17 cellular contexts compared by ENCODE assay signal in the genomic region with DNA sequence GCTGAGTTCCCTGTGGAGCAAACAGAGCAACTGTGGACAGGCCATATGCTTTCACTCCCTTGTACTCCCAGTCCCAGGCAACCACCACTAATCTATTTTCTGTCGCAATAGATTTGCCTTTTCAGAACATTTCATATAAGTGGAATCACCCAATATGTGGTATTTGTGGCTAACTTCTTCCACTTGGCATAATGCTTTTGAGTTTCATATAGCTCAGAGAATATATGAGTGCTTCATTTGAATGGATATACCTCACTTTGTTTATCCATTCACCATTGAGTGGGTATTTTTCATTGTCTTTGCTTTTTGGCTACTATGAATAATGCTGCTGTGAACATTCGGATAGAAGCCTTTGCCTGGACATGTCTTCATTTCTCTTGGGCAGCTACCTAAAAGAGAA.
DNase-seq lines count a peak whose midpoint lies in the region; ATAC-seq and TF ChIP-seq lines count a peak whose summit lies in the region.
"Had no signal": no experiment of that assay in that cellular context is flagged by ENCODE, and none has a peak within 500 bp of the region (broad histone marks: within the 10 kb centered on the region; RNA-seq: fewer than 3 reads in every experiment).

No MANE protein-coding gene starts in this region.

- peak overlapping the region; percentile 75 for H3K4me2 ChIP-seq in mammary epithelial cell (ENCODE audit: insufficient read depth, low read depth, low read length)

- dilution Hi-C loops in mammary epithelial cell (cut with HindIII; ENCODE audit: low sequenced_read_pairs): no loop called here

- H3K27ac ChIP-seq in mammary epithelial cell (ENCODE audit: insufficient read depth, low read depth, low read length): peak overlapping the region; percentile 95
- H3K27ac ChIP-seq in foreskin keratinocyte: peak overlapping the region; percentile 65
- H3K27ac ChIP-seq: gastroesophageal sphincter, ovary, skin epidermis had no signal

- WGBS in mammary epithelial cell (ENCODE audit: low coverage, missing lambda C conversion rate): 6% methylated on average over 2 of the region's 2 CpGs

- in situ Hi-C loops in KBM-7 (cut with MboI; ENCODE audit: low pct_unique_long_range_greater_than_20kb, low sequenced_read_pairs) (no loop called here), mammary epithelial cell (cut with MboI; ENCODE audit: low sequenced_read_pairs in 2 of 2) (no loop called here)

- no peak overlapping the region for H2AFZ ChIP-seq in mammary epithelial cell (ENCODE audit: low read depth, low read length)

- H3K27me3 ChIP-seq in mammary epithelial cell (ENCODE audit: insufficient read depth, low read length) (no peaks in the 10 kb centered on the region), foreskin keratinocyte (no peaks in the 10 kb centered on the region)
- H3K27me3 ChIP-seq: gastroesophageal sphincter, ovary had no signal

- intact Hi-C loops in mammary epithelial cell (cut with micrococcal nuclease): no loop called here
- intact Hi-C loops in posterior cingulate gyrus (cut with DNase I): no loop called here

- BruUV-seq in mammary epithelial cell (replicated peaks; lab: Mats Ljungman, UMichigan): no TSS peak

- H3K36me3 ChIP-seq in mammary epithelial cell (ENCODE audit: insufficient read depth, low read length): no peaks in the 10 kb centered on the region
- H3K36me3 ChIP-seq: gastroesophageal sphincter, ovary had no signal

- H3K4me3 ChIP-seq in mammary epithelial cell (replicated peaks in 1 of 3; ENCODE audit: insufficient read depth in 1 of 3, low read depth in 2 of 3, low read length in 3 of 3): peak overlapping the region in 1 of 3 experiments; percentile 15
- H3K4me3 ChIP-seq: gastroesophageal sphincter, ovary, skin epidermis had no signal

- CTCF ChIA-PET in mammary epithelial cell (lab: Charles Lee; ENCODE audit: low non-redundant PET): no interaction called here

- H3K4me1 ChIP-seq in mammary epithelial cell (ENCODE audit: insufficient read depth, low read length) (peaks cover 29% of the 10 kb centered on the region), foreskin keratinocyte (peaks cover 24% of the 10 kb centered on the region)

- H3K9me3 ChIP-seq in mammary epithelial cell (replicated peaks; ENCODE audit: insufficient read depth, low read length): peaks cover 14% of the 10 kb centered on the region

- no peaks in the 10 kb centered on the region for H4K20me1 ChIP-seq in mammary epithelial cell (ENCODE audit: insufficient read depth, low read length)

- peak; percentile 11 for DNase-seq in EL
- peak; percentile 32 for DNase-seq in KBM-7
- peak; percentile 92 for DNase-seq in mammary epithelial cell
- peak; percentile 88 to 94 for DNase-seq in foreskin keratinocyte
- no peak for DNase-seq in posterior cingulate gyrus
- DNase-seq in central memory CD4-positive, alpha-beta T cell: no peak
- DNase-seq: activated CD4-positive, alpha-beta T cell treated with anti-CD3 and anti-CD28 coated beads, Interleukin-2, amount 50 U/mL, for 1 hour; activated T-cell treated with anti-CD3 and anti-CD28 coated beads, Interleukin-2, amount 50 U/mL, for 24 hours; effector memory CD8-positive, alpha-beta T cell; MM.1S; NCI-H2081; NCI-H526; ovary had no signal

- ATAC-seq in foreskin keratinocyte (peak; percentile 89), HG03045 (IDR thresholded peaks at IDR 0.05; ENCODE audit: unreplicated experiment) (no peak), HG03460 (IDR thresholded peaks at IDR 0.05; ENCODE audit: unreplicated experiment) (no peak)
- ATAC-seq: effector memory CD8-positive, alpha-beta T cell; gastroesophageal sphincter had no signal

- H3K79me2 ChIP-seq in mammary epithelial cell (ENCODE audit: insufficient read depth, low read length): peaks cover 57% of the 10 kb centered on the region

- TF ChIP-seq CTCF in mammary epithelial cell (conservative IDR thresholded peaks at IDR 0.05 in 1 of 2, IDR thresholded peaks at IDR 0.05 in 1 of 2; ENCODE audit: extremely low read depth in 1 of 2, insufficient read depth in 1 of 2, low read depth in 1 of 2, low read length in 2 of 2) (no peak), foreskin keratinocyte (conservative IDR thresholded peaks at IDR 0.05) (no peak)

- no peak overlapping the region for H3K9ac ChIP-seq in mammary epithelial cell (ENCODE audit: insufficient read depth, low read length)

Comparison
In these comparisons a context has a peak if more than half of its experiments do, and no peak if none do; other contexts are left out.
1. DNase-seq: peak in EL (single experiment), KBM-7 (single experiment), mammary epithelial cell (single experiment) and foreskin keratinocyte (2 of 2); none in posterior cingulate gyrus (0 of 10) and central memory CD4-positive, alpha-beta T cell (single experiment).